Comparison of ENCODE assay signal across 8 cellular contexts in the genomic region with DNA sequence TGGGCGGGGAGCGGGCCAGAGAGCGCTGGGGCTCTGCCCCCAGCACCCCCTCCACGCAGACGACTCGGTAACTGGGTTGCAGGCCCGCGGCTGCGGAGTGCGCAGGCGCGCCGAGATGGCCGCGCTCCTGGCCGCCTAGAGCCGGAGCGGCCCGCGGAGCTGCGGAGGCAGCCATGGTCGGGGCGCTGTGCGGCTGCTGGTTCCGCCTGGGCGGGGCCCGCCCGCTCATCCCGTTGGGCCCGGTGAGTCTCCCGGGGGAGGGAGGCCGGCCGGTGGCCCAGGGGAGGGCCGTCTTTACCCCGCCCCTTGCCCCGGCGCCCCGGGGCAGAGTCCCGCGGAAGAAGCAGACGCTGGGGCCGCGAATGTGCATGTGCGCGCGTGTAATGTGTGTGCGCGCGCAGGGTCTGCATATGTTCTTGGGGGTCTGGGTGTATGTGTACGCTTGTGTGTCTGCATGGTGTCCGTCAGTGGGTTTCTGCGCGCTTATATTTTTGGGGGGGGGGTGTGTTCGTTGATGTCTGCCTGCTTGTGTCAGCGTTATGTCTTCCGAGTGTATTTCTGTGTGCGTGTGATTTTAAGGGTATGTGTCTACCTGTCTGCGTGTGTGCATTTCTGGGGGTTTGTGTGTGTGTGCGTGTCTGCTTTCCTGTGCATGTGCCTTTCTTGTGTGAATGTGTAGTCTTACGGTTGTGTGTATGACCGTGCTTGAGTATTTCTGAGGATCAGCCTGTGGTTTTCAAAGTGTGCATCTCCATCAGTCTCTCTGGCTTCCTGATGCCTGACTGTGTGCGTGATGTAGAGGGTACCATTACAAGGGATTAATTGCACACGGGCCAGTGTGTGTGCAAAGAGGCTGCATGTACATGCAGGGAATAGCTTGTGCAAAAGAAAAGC. TPM values are rescaled to one million over a fixed set of nuclear protein-coding genes. Genes with fewer than 3 reads are reported as not detected.
A peak's percentile ranks its signal among the peaks of the same experiment; 100 is the strongest.
DNase-seq lines count a peak whose midpoint lies in the region; ATAC-seq and TF ChIP-seq lines count a peak whose summit lies in the region.

ABHD14A (plus strand) TSS at position 102 of the 894 bp plus-strand sequence; CDS start at position 174, 72 bp downstream.

- no peaks in the 10 kb centered on the region for H3K9me3 Mint-ChIP-seq in activated naive CD4-positive, alpha-beta T cell treated with anti-CD3 and anti-CD28 coated beads for 36 hours

- TF ChIP-seq EP300 in gastroesophageal sphincter (IDR thresholded peaks at IDR 0.05), result no peak

- H3K4me1 ChIP-seq in gastroesophageal sphincter, result peaks cover 0 to 41% (median 15%) of the 10 kb centered on the region in 3 donors
- H3K4me1 ChIP-seq in neuron (ENCODE audit: insufficient read depth, low read length), result peaks cover 17% of the 10 kb centered on the region
- H3K4me1 ChIP-seq in thymus (ENCODE audit: control insufficient read depth, insufficient read depth, low read length), result peaks cover 12% of the 10 kb centered on the region

- peak; percentile 68 to 74 for TF ChIP-seq POLR2A in gastroesophageal sphincter (IDR thresholded peaks at IDR 0.05)

- intact Hi-C loops in activated naive CD4-positive, alpha-beta T cell treated with anti-CD3 and anti-CD28 coated beads for 36 hours (cut with micrococcal nuclease), result loop anchor here (1.0 to 10.0 kb wide), 7 partner anchors 8 to 580 kb away; partner anchors contain the start of genes ACY1, DCAF1, DUSP7 and PARP3

- H3K9me3 ChIP-seq in gastroesophageal sphincter (no peaks in the 10 kb centered on the region), neuron (ENCODE audit: low read length) (no peaks in the 10 kb centered on the region), thymus (ENCODE audit: control insufficient read depth) (no peaks in the 10 kb centered on the region)

- H3K4me3 ChIP-seq in gastroesophageal sphincter (peak within 1 kb of the TSS; percentile 68), neuron (ENCODE audit: low read length) (peak within 1 kb of the TSS; percentile 56), thymus (ENCODE audit: low read length) (peak within 1 kb of the TSS; percentile 80)

- H3K4me3 Mint-ChIP-seq in activated naive CD4-positive, alpha-beta T cell treated with anti-CD3 and anti-CD28 coated beads for 36 hours, result peak within 1 kb of the TSS; percentile 99

- peaks cover 0 to 14% of the 10 kb centered on the region in 2 donors for H3K36me3 ChIP-seq in gastroesophageal sphincter
- H3K36me3 ChIP-seq in neuron (ENCODE audit: insufficient read depth, low read length), result no peaks in the 10 kb centered on the region
- peaks cover 2% of the 10 kb centered on the region for H3K36me3 ChIP-seq in thymus (ENCODE audit: control insufficient read depth, insufficient read depth)

- CTCF ChIA-PET in activated naive CD4-positive, alpha-beta T cell treated with anti-CD3 and anti-CD28 coated beads for 36 hours (lab: Charles Lee), result interaction anchor here (1.4 to 2.1 kb wide), 2 partner anchors 13 to 17 kb away, joined by 3 to 11 read pairs; no protein-coding TSS in a partner anchor

- peak; percentile 48 for ATAC-seq in GM19043 (IDR thresholded peaks at IDR 0.05; ENCODE audit: low read depth, unreplicated experiment)
- peak; percentile 43 for ATAC-seq in HG03565 (IDR thresholded peaks at IDR 0.05; ENCODE audit: unreplicated experiment)
- ATAC-seq in gastroesophageal sphincter, result peak; percentile 71

- peak within 1 kb of the TSS; percentile 81 for H2AFZ ChIP-seq in neuron (ENCODE audit: low read depth, low read length)

- peak in 1 of 4 experiments; percentile 27 for TF ChIP-seq CTCF in gastroesophageal sphincter (IDR thresholded peaks at IDR 0.05)

- DNase-seq in AML-193 (lab: John Stamatoyannopoulos, UW), result peak; percentile 60 to 67
- DNase-seq in SHP77 (lab: John Stamatoyannopoulos, UW), result peak; percentile 37 to 63
- peak; percentile 70 for DNase-seq in activated naive CD4-positive, alpha-beta T cell treated with anti-CD3 and anti-CD28 coated beads for 36 hours

- no peaks in the 10 kb centered on the region for H3K27me3 Mint-ChIP-seq in activated naive CD4-positive, alpha-beta T cell treated with anti-CD3 and anti-CD28 coated beads for 36 hours (ENCODE audit: low read depth)

- peaks cover 4% of the 10 kb centered on the region for H3K36me3 Mint-ChIP-seq in activated naive CD4-positive, alpha-beta T cell treated with anti-CD3 and anti-CD28 coated beads for 36 hours (ENCODE audit: low read depth)

- WGBS in gastroesophageal sphincter (ENCODE audit: low coverage in 1 of 2), 2 donors, result 0% methylated on average over 2 to 4 of the region's 63 CpGs
- under 1% methylated on average over 63 of the region's 63 CpGs for WGBS in thymus

- no peaks in the 10 kb centered on the region for H3K27me3 ChIP-seq in gastroesophageal sphincter
- no peaks in the 10 kb centered on the region for H3K27me3 ChIP-seq in neuron (ENCODE audit: insufficient read depth, low read length)
- no peaks in the 10 kb centered on the region for H3K27me3 ChIP-seq in thymus (ENCODE audit: control insufficient read depth, insufficient read depth)

- H3K4me1 Mint-ChIP-seq in activated naive CD4-positive, alpha-beta T cell treated with anti-CD3 and anti-CD28 coated beads for 36 hours (ENCODE audit: low read depth), result peaks cover 37% of the 10 kb centered on the region

- H3K27ac ChIP-seq in gastroesophageal sphincter, result peak within 1 kb of the TSS; percentile 26 to 96 (median 93)
- H3K27ac ChIP-seq in thymus (ENCODE audit: low read depth), result peak within 1 kb of the TSS; percentile 85

- peak within 1 kb of the TSS; percentile 97 for H3K27ac Mint-ChIP-seq in activated naive CD4-positive, alpha-beta T cell treated with anti-CD3 and anti-CD28 coated beads for 36 hours

RNA-seq across cellular contexts. Expression of gene ABHD14A, which starts in this region (rescaled TPM):
- total RNA-seq in activated naive CD4-positive, alpha-beta T cell treated with anti-CD3 and anti-CD28 coated beads for 36 hours, result 1 to 10 TPM; 5.4 to 5.7 TPM
- 10 to 100 TPM; 12.6 to 20.2 (median 13.8) TPM for total RNA-seq in gastroesophageal sphincter
- 17.6 TPM for polyA plus RNA-seq in thymus

Comparison
In these comparisons a context has a peak if more than half of its experiments do, and no peak if none do; other contexts are left out.
1. Peak in every context shown above with its lines: DNase-seq, ATAC-seq, H3K4me3 ChIP-seq and H3K27ac ChIP-seq.